8 cellular contexts compared by ENCODE assay signal in the genomic region with DNA sequence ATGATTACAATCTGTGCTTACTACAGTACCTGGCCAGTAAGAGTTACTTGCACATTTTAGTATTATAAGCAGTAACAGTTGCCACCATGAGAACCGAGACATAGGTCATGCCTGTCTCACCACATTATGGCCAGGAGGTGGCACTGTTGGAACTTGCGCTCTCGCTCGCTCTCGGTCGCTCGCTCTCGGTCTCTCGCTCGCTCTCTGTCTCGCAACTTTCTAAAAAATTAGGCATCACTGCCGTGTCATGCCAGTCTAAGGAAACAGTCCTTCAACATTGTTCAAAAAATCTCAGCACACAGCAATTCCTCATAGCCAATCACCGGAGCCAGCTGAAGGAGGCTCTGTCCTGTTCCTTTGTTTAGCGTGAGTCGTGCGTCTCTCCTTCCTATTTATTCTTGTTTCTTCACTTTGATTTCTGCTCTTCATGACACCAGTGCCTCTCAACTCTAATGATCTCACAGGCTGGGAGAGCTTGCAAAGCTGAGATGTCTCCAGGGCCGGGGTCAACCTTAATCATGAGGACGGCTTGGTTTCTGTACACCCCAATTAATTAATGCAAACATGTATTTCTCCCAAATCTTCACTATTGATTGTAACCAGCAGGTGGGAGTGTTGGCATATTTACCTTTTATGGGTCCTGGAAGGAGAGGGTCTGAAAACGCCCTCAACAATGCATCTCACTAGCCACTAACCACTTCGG. TPM values are rescaled to one million over a fixed set of nuclear protein-coding genes. Genes with fewer than 3 reads are reported as not detected.
A peak's percentile ranks its signal among the peaks of the same experiment; 100 is the strongest.
DNase-seq lines count a peak whose midpoint lies in the region; ATAC-seq and TF ChIP-seq lines count a peak whose summit lies in the region.

No MANE protein-coding gene starts in this region.

- H3K27ac Mint-ChIP-seq in CD14-positive monocyte: no peak overlapping the region

- under 1% methylated on average over 20 of the region's 20 CpGs for WGBS in liver

- H3K4me1 ChIP-seq in liver (ENCODE audit: control insufficient read depth in 4 of 4, insufficient read depth in 4 of 4, low read length in 3 of 4): peaks cover 0 to 8% (median 3%) of the 10 kb centered on the region in 4 donors

- no peaks in the 10 kb centered on the region for H3K36me3 Mint-ChIP-seq in CD14-positive monocyte

- peaks cover 22 to 30% (median 24%) of the 10 kb centered on the region in 3 donors for H3K27me3 Mint-ChIP-seq in CD14-positive monocyte (ENCODE audit: low read depth in 3 of 3)

- H3K4me3 ChIP-seq in liver (ENCODE audit: low read depth in 1 of 3, low read length in 3 of 3): peak overlapping the region; percentile 48 to 89 (median 74)

- no peaks in the 10 kb centered on the region for H3K9me3 ChIP-seq in liver (ENCODE audit: control insufficient read depth in 4 of 4, low read length in 3 of 4)

- TF ChIP-seq RAD21 in liver (IDR thresholded peaks at IDR 0.05): peak; percentile 74 to 81

- peak; percentile 89 for TF ChIP-seq CTCF in CD14-positive monocyte (IDR thresholded peaks at IDR 0.05)
- peak; percentile 92 for TF ChIP-seq CTCF in liver (IDR thresholded peaks at IDR 0.05; ENCODE audit: low read depth, low read length, missing input control)

- peak overlapping the region; percentile 47 to 96 for H3K9ac ChIP-seq in liver (ENCODE audit: low read depth in 1 of 2, low read length in 2 of 2)

- peaks cover 11% of the 10 kb centered on the region for H3K4me1 Mint-ChIP-seq in CD14-positive monocyte

- peaks cover 0 to 5% (median 3%) of the 10 kb centered on the region in 4 donors for H3K27me3 ChIP-seq in liver (ENCODE audit: control insufficient read depth in 4 of 4, insufficient read depth in 4 of 4, low read length in 3 of 4)

- H3K36me3 ChIP-seq in liver (ENCODE audit: control insufficient read depth in 4 of 4, insufficient read depth in 3 of 4, low read depth in 1 of 4, low read length in 3 of 4): no peaks in the 10 kb centered on the region

- intact Hi-C loops in CD14-positive monocyte (cut with micrococcal nuclease): loop anchor here (1.0 to 2.0 kb wide), 2 partner anchors 428 kb away; no protein-coding TSS in a partner anchor

- peaks cover 0 to 7% (median 2%) of the 10 kb centered on the region in 7 donors for H3K9me3 Mint-ChIP-seq in CD14-positive monocyte

- ATAC-seq in GM19328 (IDR thresholded peaks at IDR 0.05; ENCODE audit: unreplicated experiment) (peak; percentile 79), HG03457 (IDR thresholded peaks at IDR 0.05; ENCODE audit: unreplicated experiment) (peak; percentile 80)

- no peak for DNase-seq in CD14-positive monocyte (ENCODE audit: low spot score)
- peak; percentile 32 for DNase-seq in NCI-H524 treated with DMSO at 0.1 percent for 48 hours (lab: John Stamatoyannopoulos, UW)
- DNase-seq in activated CD4-positive, alpha-beta T cell treated with anti-CD3 and anti-CD28 coated beads, Interleukin-2, amount 50 U/mL, for 24 hours (ENCODE audit: low read depth in 1 of 2, low spot score in 1 of 2): peak; percentile 26 to 52
- peak; percentile 77 for DNase-seq in ecto neural progenitor cell (ENCODE audit: low spot score)
- DNase-seq in stimulated activated CD4-positive, alpha-beta T cell treated with anti-CD3 and anti-CD28 coated beads, Interleukin-4, amount 100 ng/mL, for 1 hour: peak; percentile 59

- H3K4me3 Mint-ChIP-seq in CD14-positive monocyte: no peak overlapping the region

- peak overlapping the region; percentile 51 to 59 for H3K27ac ChIP-seq in liver (ENCODE audit: low read depth in 1 of 2, low read length in 2 of 2)

TF ChIP-seq in liver, 16 proteins besides CTCF, POLR2A, EP300 and RAD21:
- TF ChIP-seq SP1 (IDR thresholded peaks at IDR 0.05): no peak
- TF ChIP-seq RXRA (IDR thresholded peaks at IDR 0.05): peak; percentile 21 to 35
- peak; percentile 23 for TF ChIP-seq FOXA2 (IDR thresholded peaks at IDR 0.05)
TF ChIP-seq in liver: peak in this region for 2.

RNA-seq across cellular contexts. Expression of a gene that starts 6.3 kb away (rescaled TPM):
- polyA plus RNA-seq in CD14-positive monocyte: not detected
- under 1 TPM in 1 of 2 donors, not detected in 1; 0.08 TPM for total RNA-seq in liver
- polyA plus RNA-seq in liver: under 1 TPM; 0.02 to 0.07 TPM

RNA-seq across cellular contexts. Expression of a gene that starts 13.8 kb away (rescaled TPM):
- polyA plus RNA-seq in CD14-positive monocyte (not detected), liver (under 1 TPM; 0.06 to 0.89 TPM)
- 1 to 10 TPM in 1 of 2 donors, under 1 TPM in 1; 0.65 to 1.3 TPM for total RNA-seq in liver
